Comparison of ENCODE assay signal across 13 cellular contexts in genomic region chr7:148153611-148154010, GRCh38.
DNase-seq lines count a peak whose midpoint lies in the region; ATAC-seq, FAIRE-seq and TF ChIP-seq lines count a peak whose summit lies in the region.
"Had no signal": no experiment of that assay in that cellular context is flagged by ENCODE, and none has a peak within 500 bp of the region (broad histone marks: within the 10 kb centered on the region; RNA-seq: fewer than 3 reads in every experiment).

No MANE protein-coding gene starts in this region.

- H3K36me3 ChIP-seq in astrocyte (ENCODE audit: insufficient read depth, low read length), result no peaks in the 10 kb centered on the region
- H3K36me3 ChIP-seq in right lobe of liver, result no peaks in the 10 kb centered on the region
- no peaks in the 10 kb centered on the region for H3K36me3 ChIP-seq in thyroid gland

- H3K36me3 Mint-ChIP-seq in astrocyte (ENCODE audit: low read depth, unreplicated experiment), result peaks cover 2% of the 10 kb centered on the region
- H3K36me3 Mint-ChIP-seq: activated naive CD8-positive, alpha-beta T cell had no signal

- H3K4me3 Mint-ChIP-seq in astrocyte (ENCODE audit: unreplicated experiment), result no peak overlapping the region
- H3K4me3 Mint-ChIP-seq: activated CD8-positive, alpha-beta T cell treated with anti-CD3 and anti-CD28 coated beads, Interleukin-2, amount 10 ng/mL, durations not matched to agents 7 days and 5 days; activated naive CD8-positive, alpha-beta T cell; T-helper 17 cell had no signal

- ATAC-seq in right lobe of liver, result peak; percentile 98 to 99 (median 98)
- ATAC-seq: activated CD8-positive, alpha-beta T cell treated with anti-CD3 and anti-CD28 coated beads, Interleukin-2, amount 10 ng/mL, durations not matched to agents 7 days and 5 days; GM12878; T-helper 17 cell had no signal

- DNase-seq in NCI-H2029 treated with DMSO at 0.1 percent for 48 hours (lab: John Stamatoyannopoulos, UW) (peak; percentile 89), astrocyte (ENCODE audit: low read depth) (no peak), right lobe of liver (peak; percentile 76 to 95 (median 93)), thyroid gland (peak; percentile 72), GM19239 (ENCODE audit: insufficient read length, low spot score) (no peak), amniotic stem cell (lab: John Stamatoyannopoulos, UW) (no peak), foreskin fibroblast (no peak)
- DNase-seq: activated CD8-positive, alpha-beta T cell treated with anti-CD3 and anti-CD28 coated beads, Interleukin-2, amount 10 ng/mL, durations not matched to agents 7 days and 5 days; Caco-2; T-helper 17 cell had no signal

- H3K4me1 Mint-ChIP-seq in astrocyte (ENCODE audit: low read depth, unreplicated experiment), result peaks cover 27% of the 10 kb centered on the region

- H3K9me3 Mint-ChIP-seq in astrocyte (ENCODE audit: unreplicated experiment), result no peaks in the 10 kb centered on the region

- no peak for FAIRE-seq in astrocyte (lab: Jason Lieb, UNC)
- FAIRE-seq in GM19239 (lab: Jason Lieb, UNC), result no peak
- FAIRE-seq: GM12878 had no signal

- TF ChIP-seq POLR2A in right lobe of liver (IDR thresholded peaks at IDR 0.05) (no peak), thyroid gland (IDR thresholded peaks at IDR 0.05) (no peak)

- no peaks in the 10 kb centered on the region for H3K27me3 Mint-ChIP-seq in astrocyte (ENCODE audit: low read depth, unreplicated experiment)

- H3K27me3 ChIP-seq in astrocyte (ENCODE audit: insufficient read depth, low read length) (no peaks in the 10 kb centered on the region), right lobe of liver (no peaks in the 10 kb centered on the region), thyroid gland (no peaks in the 10 kb centered on the region)
- H3K27me3 ChIP-seq: hepatocyte had no signal

- 17% methylated on average over 2 of the region's 2 CpGs for WGBS in right lobe of liver (ENCODE audit: insufficient coverage, low coverage, low lambda C conversion rate, missing lambda C conversion rate)
- 6 to 17% methylated on average over 2 of the region's 2 CpGs for WGBS in thyroid gland, 2 donors

- peak overlapping the region; percentile 51 for H3K27ac Mint-ChIP-seq in astrocyte (ENCODE audit: unreplicated experiment)
- H3K27ac Mint-ChIP-seq: activated CD8-positive, alpha-beta T cell treated with anti-CD3 and anti-CD28 coated beads, Interleukin-2, amount 10 ng/mL, durations not matched to agents 7 days and 5 days; activated naive CD8-positive, alpha-beta T cell; T-helper 17 cell had no signal

- TF ChIP-seq CTCF in astrocyte (IDR thresholded peaks at IDR 0.05; ENCODE audit: insufficient read depth, low read depth, low read length) (no peak), right lobe of liver (IDR thresholded peaks at IDR 0.05) (no peak), thyroid gland (IDR thresholded peaks at IDR 0.05) (no peak), foreskin fibroblast (IDR thresholded peaks at IDR 0.05; ENCODE audit: low read depth, low read length) (no peak)

- no peaks in the 10 kb centered on the region for H3K9me3 ChIP-seq in astrocyte (ENCODE audit: insufficient read depth, low read depth, low read length)
- H3K9me3 ChIP-seq in right lobe of liver, result no peaks in the 10 kb centered on the region
- no peaks in the 10 kb centered on the region for H3K9me3 ChIP-seq in thyroid gland

- no peaks in the 10 kb centered on the region for H3K79me2 ChIP-seq in astrocyte (ENCODE audit: insufficient read depth, low read length)
- H3K79me2 ChIP-seq: hepatocyte had no signal

- no peak overlapping the region for H3K9ac ChIP-seq in astrocyte (ENCODE audit: low read length)

- H3K27ac ChIP-seq in astrocyte (ENCODE audit: low read depth, low read length), result no peak overlapping the region
- no peak overlapping the region for H3K27ac ChIP-seq in right lobe of liver
- H3K27ac ChIP-seq in thyroid gland, result peak overlapping the region in 1 of 3 donors; percentile 5
- H3K27ac ChIP-seq: hepatocyte had no signal

- no peaks in the 10 kb centered on the region for H4K20me1 ChIP-seq in astrocyte (ENCODE audit: insufficient read depth, low read length)

- H3K4me1 ChIP-seq in astrocyte (ENCODE audit: insufficient read depth, low read length) (peaks cover 4% of the 10 kb centered on the region), right lobe of liver (peaks cover 0 to 16% (median 5%) of the 10 kb centered on the region in 4 donors), thyroid gland (peaks cover 8% of the 10 kb centered on the region in 2 donors)
- H3K4me1 ChIP-seq: Caco-2 had no signal

- H3K4me2 ChIP-seq in astrocyte (ENCODE audit: low read length), result no peak overlapping the region
- H3K4me2 ChIP-seq: hepatocyte had no signal

- intact Hi-C loops in right lobe of liver (cut with DNase I), result no loop called here
- intact Hi-C loops in thyroid gland (cut with DNase I), result loop anchor here (10.0 kb wide), 1 partner anchor 609 kb away; no protein-coding TSS in a partner anchor

- H3K4me3 ChIP-seq in astrocyte (ENCODE audit: insufficient read depth, low read depth, low read length) (no peak overlapping the region), right lobe of liver (no peak overlapping the region), thyroid gland (replicated peaks in 1 of 3) (no peak overlapping the region), foreskin fibroblast (ENCODE audit: low read depth in 1 of 2, low read length in 2 of 2) (no peak overlapping the region)
- H3K4me3 ChIP-seq: GM12878, hepatocyte had no signal

- H2AFZ ChIP-seq in astrocyte (ENCODE audit: low read depth, low read length), result no peak overlapping the region
- H2AFZ ChIP-seq: hepatocyte had no signal

Comparison
In these comparisons a context has a peak if more than half of its experiments do, and no peak if none do; other contexts are left out.
1. DNase-seq: peak in NCI-H2029 treated with DMSO at 0.1 percent for 48 hours (single experiment), right lobe of liver (3 of 3) and thyroid gland (2 of 2); none in astrocyte (single experiment), GM19239 (single experiment), amniotic stem cell (single experiment) and foreskin fibroblast (0 of 2).